ENCODE assay signal across 1 cellular context in genomic region chr15:89358755-89359439, GRCh38.
TF ChIP-seq lines count a peak whose summit lies in the region.

No MANE protein-coding gene starts in this region.

TF ChIP-seq in HepG2, 621 proteins besides CTCF, POLR2A, EP300 and RAD21 (continued from another document and continues in another):
- TF ChIP-seq KIAA2018 (CRISPR knock-in tag; IDR thresholded peaks at IDR 0.05; ENCODE audit: borderline replicate concordance) (no peak), ZNF839 (CRISPR knock-in tag; IDR thresholded peaks at IDR 0.05; ENCODE audit: borderline replicate concordance) (no peak), ZBTB1 (CRISPR knock-in tag; IDR thresholded peaks at IDR 0.05; ENCODE audit: borderline replicate concordance) (no peak), ZNF234 (CRISPR knock-in tag; conservative IDR thresholded peaks at IDR 0.05) (no peak), AGO1 (IDR thresholded peaks at IDR 0.05; ENCODE audit: low read depth, low read length, poor library complexity, severe bottlenecking) (no peak), PRDM4 (CRISPR knock-in tag; IDR thresholded peaks at IDR 0.05; ENCODE audit: borderline replicate concordance) (no peak), ZNF619 (CRISPR knock-in tag; IDR thresholded peaks at IDR 0.05) (no peak), JDP2 (CRISPR knock-in tag; IDR thresholded peaks at IDR 0.05; ENCODE audit: borderline replicate concordance) (no peak), PHF5A (CRISPR knock-in tag; IDR thresholded peaks at IDR 0.05; ENCODE audit: low read depth, unreplicated experiment) (no peak), ZNF768 (CRISPR knock-in tag; IDR thresholded peaks at IDR 0.05) (peak; percentile 57; the same call in 1 of the 2 replicates), ZNF292 (CRISPR knock-in tag; IDR thresholded peaks at IDR 0.05; ENCODE audit: borderline replicate concordance, low read depth) (no peak), MYPOP (CRISPR knock-in tag; IDR thresholded peaks at IDR 0.05) (0 out of 2 replicates have a peak, but pooled peaks have one; percentile 44), RFXAP (CRISPR knock-in tag; IDR thresholded peaks at IDR 0.05; ENCODE audit: borderline replicate concordance) (peak; percentile 32; the same call in 1 of the 2 replicates), ZFX (CRISPR knock-in tag; IDR thresholded peaks at IDR 0.05; ENCODE audit: low read depth) (no peak), HMGA1 (CRISPR knock-in tag; conservative IDR thresholded peaks at IDR 0.05) (no peak), ZNF30 (CRISPR knock-in tag; IDR thresholded peaks at IDR 0.05) (no peak), JUND (CRISPR knock-in tag; IDR thresholded peaks at IDR 0.05) (no peak), TFE3 (CRISPR knock-in tag; IDR thresholded peaks at IDR 0.05) (0 out of 2 replicates have a peak, but pooled peaks have one; percentile 18), ATAD3A (CRISPR knock-in tag; IDR thresholded peaks at IDR 0.05) (no peak), ZNF317 (CRISPR knock-in tag; IDR thresholded peaks at IDR 0.05) (no peak), TBL1XR1 (IDR thresholded peaks at IDR 0.05; ENCODE audit: borderline replicate concordance, low read length, partially characterized antibody) (no peak), TEF (CRISPR knock-in tag; IDR thresholded peaks at IDR 0.05) (no peak; the same call in 1 of the 2 replicates), AKAP8 (CRISPR knock-in tag; IDR thresholded peaks at IDR 0.05) (peak; percentile 47; the same call in 1 of the 2 replicates)
- TF ChIP-seq, protein P1, sequence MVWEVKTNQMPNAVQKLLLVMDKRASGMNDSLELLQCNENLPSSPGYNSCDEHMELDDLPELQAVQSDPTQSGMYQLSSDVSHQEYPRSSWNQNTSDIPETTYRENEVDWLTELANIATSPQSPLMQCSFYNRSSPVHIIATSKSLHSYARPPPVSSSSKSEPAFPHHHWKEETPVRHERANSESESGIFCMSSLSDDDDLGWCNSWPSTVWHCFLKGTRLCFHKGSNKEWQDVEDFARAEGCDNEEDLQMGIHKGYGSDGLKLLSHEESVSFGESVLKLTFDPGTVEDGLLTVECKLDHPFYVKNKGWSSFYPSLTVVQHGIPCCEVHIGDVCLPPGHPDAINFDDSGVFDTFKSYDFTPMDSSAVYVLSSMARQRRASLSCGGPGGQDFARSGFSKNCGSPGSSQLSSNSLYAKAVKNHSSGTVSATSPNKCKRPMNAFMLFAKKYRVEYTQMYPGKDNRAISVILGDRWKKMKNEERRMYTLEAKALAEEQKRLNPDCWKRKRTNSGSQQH (CRISPR knock-in tag; IDR thresholded peaks at IDR 0.05; ENCODE audit: low read depth): 0 out of 2 replicates have a peak, but pooled peaks have one; percentile 20
- TF ChIP-seq, protein P2, sequence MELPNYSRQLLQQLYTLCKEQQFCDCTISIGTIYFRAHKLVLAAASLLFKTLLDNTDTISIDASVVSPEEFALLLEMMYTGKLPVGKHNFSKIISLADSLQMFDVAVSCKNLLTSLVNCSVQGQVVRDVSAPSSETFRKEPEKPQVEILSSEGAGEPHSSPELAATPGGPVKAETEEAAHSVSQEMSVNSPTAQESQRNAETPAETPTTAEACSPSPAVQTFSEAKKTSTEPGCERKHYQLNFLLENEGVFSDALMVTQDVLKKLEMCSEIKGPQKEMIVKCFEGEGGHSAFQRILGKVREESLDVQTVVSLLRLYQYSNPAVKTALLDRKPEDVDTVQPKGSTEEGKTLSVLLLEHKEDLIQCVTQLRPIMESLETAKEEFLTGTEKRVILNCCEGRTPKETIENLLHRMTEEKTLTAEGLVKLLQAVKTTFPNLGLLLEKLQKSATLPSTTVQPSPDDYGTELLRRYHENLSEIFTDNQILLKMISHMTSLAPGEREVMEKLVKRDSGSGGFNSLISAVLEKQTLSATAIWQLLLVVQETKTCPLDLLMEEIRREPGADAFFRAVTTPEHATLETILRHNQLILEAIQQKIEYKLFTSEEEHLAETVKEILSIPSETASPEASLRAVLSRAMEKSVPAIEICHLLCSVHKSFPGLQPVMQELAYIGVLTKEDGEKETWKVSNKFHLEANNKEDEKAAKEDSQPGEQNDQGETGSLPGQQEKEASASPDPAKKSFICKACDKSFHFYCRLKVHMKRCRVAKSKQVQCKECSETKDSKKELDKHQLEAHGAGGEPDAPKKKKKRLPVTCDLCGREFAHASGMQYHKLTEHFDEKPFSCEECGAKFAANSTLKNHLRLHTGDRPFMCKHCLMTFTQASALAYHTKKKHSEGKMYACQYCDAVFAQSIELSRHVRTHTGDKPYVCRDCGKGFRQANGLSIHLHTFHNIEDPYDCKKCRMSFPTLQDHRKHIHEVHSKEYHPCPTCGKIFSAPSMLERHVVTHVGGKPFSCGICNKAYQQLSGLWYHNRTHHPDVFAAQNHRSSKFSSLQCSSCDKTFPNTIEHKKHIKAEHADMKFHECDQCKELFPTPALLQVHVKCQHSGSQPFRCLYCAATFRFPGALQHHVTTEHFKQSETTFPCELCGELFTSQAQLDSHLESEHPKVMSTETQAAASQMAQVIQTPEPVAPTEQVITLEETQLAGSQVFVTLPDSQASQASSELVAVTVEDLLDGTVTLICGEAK (IDR thresholded peaks at IDR 0.05): no peak
- TF ChIP-seq, protein P2 (CRISPR knock-in tag; IDR thresholded peaks at IDR 0.05): no peak
